In the genomic region with DNA sequence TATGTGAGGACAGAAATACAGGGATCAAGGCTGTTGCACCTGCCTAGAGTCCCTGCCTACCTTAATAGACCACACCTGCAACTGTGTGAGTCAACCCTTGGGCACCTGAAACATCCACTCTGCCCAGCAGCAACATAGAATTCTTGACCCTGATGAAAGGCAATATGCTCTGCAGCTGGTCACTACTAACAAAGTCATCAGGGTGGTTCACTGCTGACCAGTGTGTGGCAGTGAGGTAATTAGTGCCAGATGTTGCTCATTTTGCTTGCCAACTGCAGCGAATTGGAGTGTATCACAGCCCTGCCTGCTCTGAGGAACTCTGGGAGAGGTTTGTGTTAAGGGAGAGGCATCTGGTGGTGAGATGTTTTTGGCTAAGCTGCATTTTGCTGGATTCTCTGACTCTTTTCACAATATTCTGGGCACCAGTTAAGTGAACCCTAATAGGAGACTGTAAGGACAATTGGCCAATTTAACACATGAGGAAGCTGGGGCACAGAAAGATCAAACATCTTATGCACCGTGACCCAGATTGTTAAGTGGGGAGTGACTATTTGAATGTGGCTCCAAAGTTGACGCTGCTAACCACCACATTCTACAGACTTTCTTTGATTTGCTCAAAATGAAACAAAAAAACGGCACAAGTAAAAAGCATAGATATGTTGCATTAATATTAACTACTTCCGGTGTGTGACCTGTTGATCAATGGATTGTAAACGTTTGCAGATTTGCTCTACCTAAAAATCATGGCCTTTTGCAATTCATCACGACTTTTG, we compare ENCODE assay signal across 12 cellular contexts.
DNase-seq lines count a peak whose midpoint lies in the region; ATAC-seq and TF ChIP-seq lines count a peak whose summit lies in the region.
"Had no signal": no experiment of that assay in that cellular context is flagged by ENCODE, and none has a peak within 500 bp of the region (broad histone marks: within the 10 kb centered on the region; RNA-seq: fewer than 3 reads in every experiment).

No MANE protein-coding gene starts in this region.

- ATAC-seq in Right ventricle myocardium superior (ENCODE audit: poor library complexity) (peak; percentile 78), HG03354 (IDR thresholded peaks at IDR 0.05; ENCODE audit: poor library complexity, severe bottlenecking, unreplicated experiment) (no peak)
- ATAC-seq: stimulated activated naive CD8-positive, alpha-beta T cell treated with anti-CD3 and anti-CD28 coated beads, Interleukin-15, amount 100 ng/mL, for 72 hours had no signal

- no peaks in the 10 kb centered on the region for H3K36me3 ChIP-seq in left ventricle myocardium inferior

- H3K9me3 ChIP-seq in left ventricle myocardium inferior (replicated peaks) = no peaks in the 10 kb centered on the region

- DNase-seq in Right ventricle myocardium superior (peak; percentile 42), left ventricle myocardium inferior (no peak), LoVo (ENCODE audit: low spot score) (peak; percentile 14), fibroblast of gingiva (ENCODE audit: low read depth) (peak; percentile 80), NOMO-1 treated with dmso at 0.1 percent for 144 hours (lab: John Stamatoyannopoulos, UW; ENCODE audit: unreplicated experiment) (no peak), foreskin melanocyte (no peak)
- DNase-seq in activated effector memory CD4-positive, alpha-beta T cell treated with Interleukin-2 at 50 U/mL for 16 hours = no peak
- DNase-seq: activated CD4-positive, alpha-beta T cell treated with anti-CD3 and anti-CD28 coated beads, Interleukin-2, amount 50 U/mL, for 48 hours; activated naive CD8-positive, alpha-beta T cell treated with anti-CD3 and anti-CD28 coated beads, Interleukin-2, amount 10 ng/mL, durations not matched to agents 7 days and 5 days; stimulated activated naive CD8-positive, alpha-beta T cell treated with anti-CD3 and anti-CD28 coated beads, Interleukin-15, amount 100 ng/mL, for 72 hours had no signal

- TF ChIP-seq CTCF in left ventricle myocardium inferior (IDR thresholded peaks at IDR 0.05; ENCODE audit: borderline replicate concordance) = no peak

- H3K27ac ChIP-seq in left ventricle myocardium inferior (replicated peaks) = no peak overlapping the region
- H3K27ac ChIP-seq: epithelial cell of prostate had no signal

- H3K27me3 ChIP-seq in left ventricle myocardium inferior (ENCODE audit: low read depth) = no peaks in the 10 kb centered on the region

- intact Hi-C loops in Right ventricle myocardium superior (cut with DNase I) (no loop called here), left ventricle myocardium inferior (cut with micrococcal nuclease) (no loop called here)

- H3K4me3 ChIP-seq in left ventricle myocardium inferior = no peak overlapping the region

- H3K4me1 ChIP-seq in left ventricle myocardium inferior = no peaks in the 10 kb centered on the region

Comparison
In these comparisons a context has a peak if more than half of its experiments do, and no peak if none do; other contexts are left out.
1. DNase-seq: peak in Right ventricle myocardium superior (single experiment), LoVo (single experiment) and fibroblast of gingiva (single experiment); none in left ventricle myocardium inferior (single experiment), NOMO-1 treated with dmso at 0.1 percent for 144 hours (single experiment), foreskin melanocyte (single experiment) and activated effector memory CD4-positive, alpha-beta T cell treated with Interleukin-2 at 50 U/mL for 16 hours (single experiment).